Comparison of ENCODE assay signal across 31 cellular contexts in the genomic region with DNA sequence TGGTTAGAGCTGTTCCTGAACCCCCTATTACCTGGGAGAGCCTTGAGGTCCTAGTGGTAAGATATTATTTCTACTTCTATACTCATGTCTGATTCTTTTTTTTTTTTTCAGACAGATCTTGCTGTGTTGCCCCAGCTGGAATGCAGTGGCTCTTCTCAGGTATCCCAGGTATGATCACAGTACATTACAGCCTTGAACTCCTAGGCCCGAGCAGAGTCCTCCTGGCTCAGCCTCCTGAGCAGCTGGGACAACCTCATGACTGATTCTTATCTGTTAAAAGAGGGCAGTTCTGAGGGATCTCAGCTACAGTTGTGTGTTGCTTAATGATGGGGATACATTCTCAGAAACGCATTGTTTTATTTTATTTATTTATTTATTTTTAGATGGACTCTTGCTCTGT.
"Had no signal": no experiment of that assay in that cellular context is flagged by ENCODE, and none has a peak within 500 bp of the region (broad histone marks: within the 10 kb centered on the region; RNA-seq: fewer than 3 reads in every experiment).

No MANE protein-coding gene starts in this region.

- H3K27ac Mint-ChIP-seq: activated B cell treated with CpG ODN at 0.5 μM for 24 hours; activated CD4-positive, alpha-beta memory T cell treated with anti-CD3 and anti-CD28 coated beads for 36 hours; activated CD4-positive, alpha-beta T cell treated with anti-CD3 and anti-CD28 coated beads, Interleukin-2, amount 10 ng/mL, durations not matched to agents 24 days and 14 days; activated CD8-positive, alpha-beta T cell treated with anti-CD3 and anti-CD28 coated beads for 36 hours; activated naive CD4-positive, alpha-beta T cell treated with anti-CD3 and anti-CD28 coated beads for 36 hours; activated naive CD4-positive, alpha-beta T cell treated with anti-CD3 and anti-CD28 coated beads, Interleukin-2, amount 50 U/mL, for 24 hours; activated naive CD8-positive, alpha-beta T cell treated with anti-CD3 and anti-CD28 coated beads, Interleukin-2, amount 10 ng/mL, durations not matched to agents 7 days and 5 days; activated naive CD8-positive, alpha-beta T cell treated with anti-CD3 and anti-CD28 coated beads, Interleukin-2, amount 50 U/mL, for 24 hours; activated T-cell treated with anti-CD3 and anti-CD28 coated beads, Interleukin-2, amount 50 U/mL, for 24 hours; brain had no signal

- DNase-seq: activated B cell treated with CpG ODN at 0.5 μM for 24 hours; activated CD4-positive, alpha-beta memory T cell treated with anti-CD3 and anti-CD28 coated beads for 36 hours; activated CD4-positive, alpha-beta T cell treated with anti-CD3 and anti-CD28 coated beads for 4 hours; activated CD4-positive, alpha-beta T cell treated with anti-CD3 and anti-CD28 coated beads, Interleukin-2, amount 10 ng/mL, durations not matched to agents 24 days and 14 days; activated CD4-positive, alpha-beta T cell treated with anti-CD3 and anti-CD28 coated beads, Interleukin-2, amount 50 U/mL, for 1 hour; activated CD4-positive, alpha-beta T cell treated with anti-CD3 and anti-CD28 coated beads, Interleukin-2, amount 50 U/mL, for 4 hours; activated CD4-positive, CD25-positive, alpha-beta regulatory T cell treated with anti-CD3 and anti-CD28 coated beads, Interleukin-2, amount 50 U/mL, for 72 hours; activated CD8-positive, alpha-beta memory T cell treated with anti-CD3 and anti-CD28 coated beads, Interleukin-2, amount 50 U/mL, for 48 hours; activated CD8-positive, alpha-beta T cell treated with anti-CD3 and anti-CD28 coated beads for 36 hours; activated effector memory CD4-positive, alpha-beta T cell treated with Interleukin-2 at 50 U/mL for 16 hours; activated gamma-delta T cell; activated naive CD4-positive, alpha-beta T cell treated with anti-CD3 and anti-CD28 coated beads for 36 hours; activated naive CD8-positive, alpha-beta T cell treated with anti-CD3 and anti-CD28 coated beads, Interleukin-2, amount 10 ng/mL, durations not matched to agents 7 days and 5 days; activated naive CD8-positive, alpha-beta T cell treated with anti-CD3 and anti-CD28 coated beads, Interleukin-2, amount 50 U/mL, for 24 hours; activated T-cell treated with anti-CD3 and anti-CD28 coated beads, Interleukin-2, amount 50 U/mL, for 24 hours; activated T-cell treated with anti-CD3 and anti-CD28 coated beads, Interleukin-2, amount 50 U/mL, for 48 hours; amygdala; anterior cingulate cortex; caudate nucleus; T-cell; T-helper 2 cell; T-helper 9 cell had no signal

- H3K9me3 ChIP-seq: ascending aorta had no signal

- H3K27ac ChIP-seq: ascending aorta, cardiac muscle cell, VCaP had no signal

- H3K9me3 Mint-ChIP-seq: activated B cell treated with CpG ODN at 0.5 μM for 24 hours; activated CD4-positive, alpha-beta memory T cell treated with anti-CD3 and anti-CD28 coated beads for 36 hours; activated CD4-positive, alpha-beta T cell treated with anti-CD3 and anti-CD28 coated beads, Interleukin-2, amount 10 ng/mL, durations not matched to agents 24 days and 14 days; activated CD8-positive, alpha-beta T cell treated with anti-CD3 and anti-CD28 coated beads for 36 hours; activated naive CD4-positive, alpha-beta T cell treated with anti-CD3 and anti-CD28 coated beads for 36 hours; activated naive CD4-positive, alpha-beta T cell treated with anti-CD3 and anti-CD28 coated beads, Interleukin-2, amount 50 U/mL, for 24 hours; activated naive CD8-positive, alpha-beta T cell treated with anti-CD3 and anti-CD28 coated beads, Interleukin-2, amount 10 ng/mL, durations not matched to agents 7 days and 5 days; activated naive CD8-positive, alpha-beta T cell treated with anti-CD3 and anti-CD28 coated beads, Interleukin-2, amount 50 U/mL, for 24 hours; activated T-cell treated with anti-CD3 and anti-CD28 coated beads, Interleukin-2, amount 50 U/mL, for 24 hours; activated T-helper 2 cell treated with anti-CD3 and anti-CD28 coated beads, Interferon-gamma antibody, Interleukin-2, Interleukin-4, amounts not matched to agents 10 μg/mL and 5 μg/mL and 100 μg/mL, durations not matched to agents 14 hours and 24 hours and 36 hours; brain; central memory CD8-positive, alpha-beta T cell; T-cell; T-helper 2 cell treated with Interferon-gamma antibody and Interleukin-4, amounts not matched to agents 5 μg/mL and 100 μg/mL, for 36 hours had no signal

- H3K27me3 Mint-ChIP-seq: activated CD4-positive, alpha-beta memory T cell treated with anti-CD3 and anti-CD28 coated beads for 36 hours; activated CD4-positive, alpha-beta T cell treated with anti-CD3 and anti-CD28 coated beads, Interleukin-2, amount 10 ng/mL, durations not matched to agents 24 days and 14 days; activated CD8-positive, alpha-beta T cell treated with anti-CD3 and anti-CD28 coated beads for 36 hours; activated naive CD4-positive, alpha-beta T cell treated with anti-CD3 and anti-CD28 coated beads, Interleukin-2, amount 50 U/mL, for 24 hours; activated naive CD8-positive, alpha-beta T cell; activated naive CD8-positive, alpha-beta T cell treated with anti-CD3 and anti-CD28 coated beads, Interleukin-2, amount 10 ng/mL, durations not matched to agents 7 days and 5 days; activated naive CD8-positive, alpha-beta T cell treated with anti-CD3 and anti-CD28 coated beads, Interleukin-2, amount 50 U/mL, for 24 hours; activated T-cell treated with anti-CD3 and anti-CD28 coated beads, Interleukin-2, amount 50 U/mL, for 24 hours; central memory CD8-positive, alpha-beta T cell; T-cell had no signal

- H3K36me3 ChIP-seq: ascending aorta, cardiac muscle cell had no signal

- H3K4me1 Mint-ChIP-seq: brain had no signal

- H3K4me3 ChIP-seq: ascending aorta, cardiac muscle cell had no signal

- ATAC-seq: activated CD8-positive, alpha-beta T cell treated with anti-CD3 and anti-CD28 coated beads for 36 hours; activated naive CD8-positive, alpha-beta T cell treated with anti-CD3 and anti-CD28 coated beads, Interleukin-2, amount 50 U/mL, for 24 hours; T-cell had no signal

- H3K4me3 Mint-ChIP-seq: activated B cell treated with CpG ODN at 0.5 μM for 24 hours; activated CD4-positive, alpha-beta memory T cell treated with anti-CD3 and anti-CD28 coated beads for 36 hours; activated CD4-positive, alpha-beta T cell treated with anti-CD3 and anti-CD28 coated beads, Interleukin-2, amount 10 ng/mL, durations not matched to agents 24 days and 14 days; activated CD8-positive, alpha-beta T cell treated with anti-CD3 and anti-CD28 coated beads for 36 hours; activated naive CD4-positive, alpha-beta T cell treated with anti-CD3 and anti-CD28 coated beads for 36 hours; activated naive CD4-positive, alpha-beta T cell treated with anti-CD3 and anti-CD28 coated beads, Interleukin-2, amount 50 U/mL, for 24 hours; activated naive CD8-positive, alpha-beta T cell; activated naive CD8-positive, alpha-beta T cell treated with anti-CD3 and anti-CD28 coated beads, Interleukin-2, amount 10 ng/mL, durations not matched to agents 7 days and 5 days; activated naive CD8-positive, alpha-beta T cell treated with anti-CD3 and anti-CD28 coated beads, Interleukin-2, amount 50 U/mL, for 24 hours; activated T-cell treated with anti-CD3 and anti-CD28 coated beads, Interleukin-2, amount 50 U/mL, for 24 hours; brain; central memory CD8-positive, alpha-beta T cell; T-cell had no signal

- H3K4me1 ChIP-seq: ascending aorta had no signal

- H3K27me3 ChIP-seq: ascending aorta, cardiac muscle cell had no signal

- H3K36me3 Mint-ChIP-seq: activated CD4-positive, alpha-beta memory T cell treated with anti-CD3 and anti-CD28 coated beads for 36 hours; activated naive CD4-positive, alpha-beta T cell treated with anti-CD3 and anti-CD28 coated beads, Interleukin-2, amount 50 U/mL, for 24 hours; activated naive CD8-positive, alpha-beta T cell; activated naive CD8-positive, alpha-beta T cell treated with anti-CD3 and anti-CD28 coated beads, Interleukin-2, amount 10 ng/mL, durations not matched to agents 7 days and 5 days; brain; T-cell had no signal
